ENCODE assay signal across 8 cellular contexts in the genomic region with DNA sequence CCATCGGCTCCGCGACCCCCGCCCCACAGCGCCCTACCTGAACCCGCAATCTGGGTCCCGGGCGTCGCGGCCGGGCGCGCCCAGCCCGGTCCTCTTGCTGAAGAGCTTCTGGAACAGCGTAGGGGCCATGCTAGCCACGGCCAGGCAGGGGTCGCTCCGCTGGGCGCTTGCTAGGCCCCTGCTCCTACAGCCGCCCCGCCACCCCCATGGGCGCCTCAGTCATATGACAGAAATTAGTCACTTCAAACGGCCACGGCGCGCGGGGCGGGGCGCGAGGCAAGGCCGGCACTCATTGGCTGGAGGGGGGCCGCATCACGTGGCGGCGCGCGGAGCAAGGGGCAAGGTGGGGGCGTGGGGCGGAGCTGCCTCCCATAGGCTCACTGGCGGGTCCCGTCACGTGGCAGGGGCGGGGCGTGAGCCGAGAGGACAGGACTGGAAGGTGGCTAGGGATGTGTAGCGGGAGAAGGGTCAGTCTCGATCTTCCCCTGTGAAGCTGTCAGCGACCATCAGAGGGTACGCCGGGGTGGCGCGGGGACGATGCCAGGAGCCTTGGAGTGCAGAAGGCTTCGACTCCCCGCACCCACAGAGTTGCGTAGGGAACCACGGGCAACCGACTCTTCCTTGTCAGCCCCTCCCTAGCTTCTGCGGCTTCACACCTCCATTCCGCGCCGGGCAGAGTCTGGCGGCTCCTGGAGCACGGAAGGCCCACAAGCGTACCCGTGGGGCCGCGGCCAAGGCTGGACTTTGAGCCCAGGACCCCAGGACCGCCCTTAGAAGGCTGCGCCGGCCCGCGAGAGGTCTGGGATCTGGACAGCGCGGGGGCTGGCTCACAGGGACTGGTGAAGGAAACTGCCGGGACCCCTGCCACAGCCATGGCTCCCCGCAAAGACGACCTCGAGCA. TPM values are rescaled to one million over a fixed set of nuclear protein-coding genes. Genes with fewer than 3 reads are reported as not detected.
A peak's percentile ranks its signal among the peaks of the same experiment; 100 is the strongest.
DNase-seq lines count a peak whose midpoint lies in the region; ATAC-seq and TF ChIP-seq lines count a peak whose summit lies in the region.

A gene (minus strand): TSS at position 225 of the 901 bp plus-strand sequence. CDS start 96 bp downstream, at position 129.

- H3K4me3 ChIP-seq in H7 (ENCODE audit: insufficient read depth, low read depth, low read length) (peak within 1 kb of the TSS; percentile 97), fibroblast of the aortic adventitia (ENCODE audit: low read depth, low read length) (peak within 1 kb of the TSS; percentile 76)

- DNase-seq in ELF-1 (ENCODE audit: low read depth, low spot score), result peak; percentile 98
- DNase-seq in H7, result peak; percentile 99
- DNase-seq in M059J (ENCODE audit: low read depth), result peak; percentile 97
- DNase-seq in SHP77 (lab: John Stamatoyannopoulos, UW), result peak; percentile 96 to 99
- peak; percentile 98 for DNase-seq in activated effector memory CD4-positive, alpha-beta T cell treated with Interleukin-2 at 50 U/mL for 16 hours
- peak; percentile 92 for DNase-seq in fibroblast of the aortic adventitia (ENCODE audit: low read depth)
- peak; percentile 99 for DNase-seq in nephron progenitor cell
- DNase-seq in stimulated activated naive CD8-positive, alpha-beta T cell treated with anti-CD3 and anti-CD28 coated beads, Interleukin-15, amount 100 ng/mL, for 72 hours, result peak; percentile 98 to 99

- ATAC-seq in stimulated activated naive CD8-positive, alpha-beta T cell treated with anti-CD3 and anti-CD28 coated beads, Interleukin-15, amount 100 ng/mL, for 72 hours, result peak; percentile 96

- peaks cover 1% of the 10 kb centered on the region; the same call in 1 of the 2 replicates for H3K27me3 ChIP-seq in H7 (ENCODE audit: control insufficient read depth, insufficient read depth, low read length)

- no peaks in the 10 kb centered on the region for H3K36me3 Mint-ChIP-seq in nephron progenitor cell (ENCODE audit: low read depth)

- TF ChIP-seq CTCF in fibroblast of the aortic adventitia (IDR thresholded peaks at IDR 0.05; ENCODE audit: insufficient read depth, low read length), result no peak
- no peak for TF ChIP-seq CTCF in nephron progenitor cell (IDR thresholded peaks at IDR 0.05)

- H3K27ac Mint-ChIP-seq in nephron progenitor cell, result peak within 1 kb of the TSS; percentile 99
- H3K27ac Mint-ChIP-seq in stimulated activated naive CD8-positive, alpha-beta T cell treated with anti-CD3 and anti-CD28 coated beads, Interleukin-15, amount 100 ng/mL, for 72 hours, result peak within 1 kb of the TSS; percentile 95 to 99

- peaks cover 27% of the 10 kb centered on the region for H3K4me1 Mint-ChIP-seq in nephron progenitor cell
- H3K4me1 Mint-ChIP-seq in stimulated activated naive CD8-positive, alpha-beta T cell treated with anti-CD3 and anti-CD28 coated beads, Interleukin-15, amount 100 ng/mL, for 72 hours, result peaks cover 14% of the 10 kb centered on the region

- H3K27me3 Mint-ChIP-seq in nephron progenitor cell (ENCODE audit: low read depth, poor library complexity), result peaks cover 15% of the 10 kb centered on the region
- no peaks in the 10 kb centered on the region for H3K27me3 Mint-ChIP-seq in stimulated activated naive CD8-positive, alpha-beta T cell treated with anti-CD3 and anti-CD28 coated beads, Interleukin-15, amount 100 ng/mL, for 72 hours

- H3K36me3 ChIP-seq in H7 (replicated peaks; ENCODE audit: control insufficient read depth, insufficient read depth, low read length), result no peaks in the 10 kb centered on the region

- no peaks in the 10 kb centered on the region for H3K9me3 Mint-ChIP-seq in nephron progenitor cell
- no peaks in the 10 kb centered on the region for H3K9me3 Mint-ChIP-seq in stimulated activated naive CD8-positive, alpha-beta T cell treated with anti-CD3 and anti-CD28 coated beads, Interleukin-15, amount 100 ng/mL, for 72 hours

- peak within 1 kb of the TSS; percentile 98 for H3K4me3 Mint-ChIP-seq in nephron progenitor cell
- peak within 1 kb of the TSS; percentile 94 to 96 for H3K4me3 Mint-ChIP-seq in stimulated activated naive CD8-positive, alpha-beta T cell treated with anti-CD3 and anti-CD28 coated beads, Interleukin-15, amount 100 ng/mL, for 72 hours

RNA-seq across cellular contexts. Expression of the gene that starts here (rescaled TPM):
- total RNA-seq in H7 (2014; rRNA removed; shearing (Covaris generic)), result 17.6 and 21.5 TPM in 2 replicates
- 20.1 and 26.4 TPM in 2 replicates for total RNA-seq in M059J (2014; rRNA removed; shearing (Covaris generic))
- total RNA-seq in fibroblast of the aortic adventitia (ENCODE audit: low replicate concordance), result 99.9 and 125 TPM in 2 replicates

Comparison
In these comparisons a context has a peak if more than half of its experiments do, and no peak if none do; other contexts are left out.
1. Peak in every context shown above with its lines: DNase-seq, ATAC-seq and H3K4me3 ChIP-seq.